10 cellular contexts compared by ENCODE assay signal in the genomic region with DNA sequence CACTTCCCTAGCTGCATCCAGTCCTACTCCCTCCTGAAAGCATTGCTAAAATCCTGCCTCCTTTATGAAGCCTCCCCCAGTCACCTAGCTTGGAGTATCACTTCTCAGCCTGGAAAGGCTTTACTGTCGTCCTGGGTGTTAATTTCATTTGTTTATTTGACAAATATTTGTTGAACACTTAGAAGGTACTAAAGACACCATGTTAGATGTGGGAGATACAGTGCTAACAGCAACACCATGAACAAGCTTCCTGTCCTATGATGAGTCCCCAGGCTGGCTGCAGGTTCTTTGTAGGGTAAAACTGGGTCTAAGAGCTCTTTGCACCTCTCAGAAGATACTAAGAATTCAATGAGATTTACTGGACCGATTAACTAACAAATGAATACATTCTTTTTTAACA.
DNase-seq lines count a peak whose midpoint lies in the region; ATAC-seq, FAIRE-seq and TF ChIP-seq lines count a peak whose summit lies in the region.
"Had no signal": no experiment of that assay in that cellular context is flagged by ENCODE, and none has a peak within 500 bp of the region (broad histone marks: within the 10 kb centered on the region; RNA-seq: fewer than 3 reads in every experiment).

No MANE protein-coding gene starts in this region.

- peak overlapping the region; percentile 38 for H3K27ac ChIP-seq in osteoblast (ENCODE audit: low read depth, low read length)
- H3K27ac ChIP-seq in Peyer's patch, result peak overlapping the region in 2 of 4 donors; percentile 36 to 67
- H3K27ac ChIP-seq in body of pancreas, result peak overlapping the region in 1 of 4 donors; percentile 41
- H3K27ac ChIP-seq: pancreas had no signal

- FAIRE-seq in GM12891 (lab: Jason Lieb, UNC), result peak; percentile 38
- FAIRE-seq: pancreas had no signal

- H3K36me3 ChIP-seq in osteoblast (ENCODE audit: insufficient read depth, low read length) (no peaks in the 10 kb centered on the region), Peyer's patch (no peaks in the 10 kb centered on the region), body of pancreas (replicated peaks in 1 of 2; ENCODE audit: insufficient read depth in 1 of 2, low read depth in 2 of 2) (no peaks in the 10 kb centered on the region)
- H3K36me3 ChIP-seq: pancreas had no signal

- H2AFZ ChIP-seq in osteoblast (ENCODE audit: low read length), result peak overlapping the region; percentile 39

- 26 to 37% methylated on average over 2 of the region's 2 CpGs for WGBS in body of pancreas, 2 donors

- H3K9me3 ChIP-seq in osteoblast (ENCODE audit: low read depth, low read length) (no peaks in the 10 kb centered on the region), Peyer's patch (no peaks in the 10 kb centered on the region), body of pancreas (no peaks in the 10 kb centered on the region)
- H3K9me3 ChIP-seq: pancreas had no signal

- DNase-seq in GM12891 (ENCODE audit: insufficient read length, low spot score) (no peak), astrocyte of the hippocampus (ENCODE audit: low read depth, low spot score) (peak; percentile 29), osteoblast (ENCODE audit: insufficient read length, low spot score, missing footprints) (no peak), Peyer's patch (no peak), NCI-H446 (lab: John Stamatoyannopoulos, UW) (no peak), glomerular visceral epithelial cell (ENCODE audit: extremely low spot score) (no peak), body of pancreas (no peak)
- DNase-seq: activated gamma-delta T cell treated with Interleukin-2 at 50 U/mL for 16 hours, pancreas had no signal

- H3K79me2 ChIP-seq in osteoblast (ENCODE audit: insufficient read depth, low read length), result no peaks in the 10 kb centered on the region

- no peak for TF ChIP-seq CTCF in osteoblast (IDR thresholded peaks at IDR 0.05; ENCODE audit: extremely low read depth, low read depth, low read length)
- no peak for TF ChIP-seq CTCF in Peyer's patch (IDR thresholded peaks at IDR 0.05)
- no peak for TF ChIP-seq CTCF in body of pancreas (IDR thresholded peaks at IDR 0.05)

- TF ChIP-seq POLR2A in GM12891 (IDR thresholded peaks at IDR 0.05; ENCODE audit: low read depth, low read length) (no peak), Peyer's patch (IDR thresholded peaks at IDR 0.05) (no peak), body of pancreas (IDR thresholded peaks at IDR 0.05) (no peak)

- ATAC-seq in HG03066 (IDR thresholded peaks at IDR 0.05; ENCODE audit: low read depth, unreplicated experiment), result peak; percentile 41
- ATAC-seq in body of pancreas, result no peak

- H3K4me1 ChIP-seq in osteoblast (ENCODE audit: insufficient read depth, low read length) (peaks cover 70% of the 10 kb centered on the region), Peyer's patch (peaks cover 0 to 9% (median 0%) of the 10 kb centered on the region in 4 donors), body of pancreas (no peaks in the 10 kb centered on the region)

- intact Hi-C loops in body of pancreas (cut with DNase I), result no loop called here

- H3K4me3 ChIP-seq in osteoblast (ENCODE audit: insufficient read depth, low read length), result no peak overlapping the region
- no peak overlapping the region for H3K4me3 ChIP-seq in Peyer's patch
- no peak overlapping the region for H3K4me3 ChIP-seq in body of pancreas
- H3K4me3 ChIP-seq: pancreas had no signal

- H3K4me2 ChIP-seq in osteoblast (ENCODE audit: insufficient read depth, low read length), result no peak overlapping the region

- H4K20me1 ChIP-seq in osteoblast (ENCODE audit: insufficient read depth, low read length), result no peaks in the 10 kb centered on the region

- no peaks in the 10 kb centered on the region for H3K27me3 ChIP-seq in osteoblast (ENCODE audit: insufficient read depth, low read length)
- no peaks in the 10 kb centered on the region for H3K27me3 ChIP-seq in Peyer's patch
- H3K27me3 ChIP-seq in body of pancreas, result no peaks in the 10 kb centered on the region
- H3K27me3 ChIP-seq: pancreas had no signal

TF ChIP-seq in GM12891, 5 proteins besides CTCF, POLR2A, EP300 and RAD21:
- TF ChIP-seq TAF1 (IDR thresholded peaks at IDR 0.05; ENCODE audit: low read depth, low read length) (no peak), POLR2AphosphoS5 (IDR thresholded peaks at IDR 0.05; ENCODE audit: low read depth, low read length) (no peak), SPI1 (IDR thresholded peaks at IDR 0.05; ENCODE audit: low read depth, low read length) (no peak), PAX5 (IDR thresholded peaks at IDR 0.05; ENCODE audit: insufficient read depth, low read length, severe bottlenecking) (no peak), POU2F2 (IDR thresholded peaks at IDR 0.05; ENCODE audit: low read depth, low read length) (no peak)
